Comparison of ENCODE assay signal across 37 cellular contexts in genomic region chr5:170020423-170020822, GRCh38. TPM values are rescaled to one million over a fixed set of nuclear protein-coding genes. Genes with fewer than 3 reads are reported as not detected.
"Had no signal": no experiment of that assay in that cellular context is flagged by ENCODE, and none has a peak within 500 bp of the region (broad histone marks: within the 10 kb centered on the region; RNA-seq: fewer than 3 reads in every experiment).

No MANE protein-coding gene starts in this region.

- H3K4me3 ChIP-seq: adrenal gland, body of pancreas, breast epithelium had no signal

- H3K27me3 ChIP-seq: adrenal gland, body of pancreas, brain microvascular endothelial cell had no signal

- DNase-seq: activated B cell treated with CpG ODN at 0.5 μM for 24 hours; activated CD4-positive, alpha-beta memory T cell treated with anti-CD3 and anti-CD28 coated beads for 36 hours; activated CD4-positive, alpha-beta T cell treated with anti-CD3 and anti-CD28 coated beads for 4 hours; activated CD4-positive, alpha-beta T cell treated with anti-CD3 and anti-CD28 coated beads, Interleukin-2, amount 10 ng/mL, durations not matched to agents 24 days and 14 days; activated CD4-positive, alpha-beta T cell treated with anti-CD3 and anti-CD28 coated beads, Interleukin-2, amount 50 U/mL, for 1 hour; activated CD4-positive, alpha-beta T cell treated with anti-CD3 and anti-CD28 coated beads, Interleukin-2, amount 50 U/mL, for 4 hours; activated CD4-positive, CD25-positive, alpha-beta regulatory T cell treated with anti-CD3 and anti-CD28 coated beads, Interleukin-2, amount 50 U/mL, for 72 hours; activated CD8-positive, alpha-beta memory T cell treated with anti-CD3 and anti-CD28 coated beads, Interleukin-2, amount 50 U/mL, for 4 hours; activated CD8-positive, alpha-beta T cell treated with anti-CD3 and anti-CD28 coated beads for 36 hours; activated effector memory CD4-positive, alpha-beta T cell treated with anti-CD3 and anti-CD28 coated beads, Interleukin-2, amount 50 U/mL, for 16 hours; activated gamma-delta T cell treated with Interleukin-2 at 50 U/mL for 16 hours; activated naive CD4-positive, alpha-beta T cell; activated naive CD4-positive, alpha-beta T cell treated with anti-CD3 and anti-CD28 coated beads for 36 hours; activated naive CD4-positive, alpha-beta T cell treated with anti-CD3 and anti-CD28 coated beads, Interleukin-2, amount 50 U/mL, for 16 hours; activated naive CD8-positive, alpha-beta T cell treated with anti-CD3 and anti-CD28 coated beads for 36 hours; activated T-cell treated with anti-CD3 and anti-CD28 coated beads for 4 hours; activated T-cell treated with anti-CD3 and anti-CD28 coated beads, Interleukin-2, amount 50 U/mL, for 1 hour; activated T-cell treated with anti-CD3 and anti-CD28 coated beads, Interleukin-2, amount 50 U/mL, for 4 hours; activated T-cell treated with anti-CD3 and anti-CD28 coated beads, Interleukin-2, amount 50 U/mL, for 72 hours; adrenal gland; amniotic stem cell; aorta; body of pancreas; brain microvascular endothelial cell; central memory CD4-positive, alpha-beta T cell; T-helper 9 cell had no signal

- H3K4me3 Mint-ChIP-seq: activated B cell treated with CpG ODN at 0.5 μM for 24 hours; activated CD4-positive, alpha-beta memory T cell treated with anti-CD3 and anti-CD28 coated beads for 36 hours; activated CD4-positive, alpha-beta T cell treated with anti-CD3 and anti-CD28 coated beads, Interleukin-2, amount 10 ng/mL, durations not matched to agents 24 days and 14 days; activated CD8-positive, alpha-beta T cell treated with anti-CD3 and anti-CD28 coated beads for 36 hours; activated naive CD4-positive, alpha-beta T cell treated with anti-CD3 and anti-CD28 coated beads for 36 hours; activated naive CD8-positive, alpha-beta T cell treated with anti-CD3 and anti-CD28 coated beads for 36 hours; activated T-cell treated with anti-CD3 and anti-CD28 coated beads, Interleukin-2, amount 50 U/mL, for 4 hours; activated T-cell treated with anti-CD3 and anti-CD28 coated beads, Interleukin-2, amount 50 U/mL, for 72 hours; activated T-helper 1 cell treated with anti-CD3 and anti-CD28 coated beads, Interleukin-12 subunit alpha, Interleukin-12 subunit beta, Interleukin-2, Interleukin-4 antibody, amounts not matched to agents 30 ng/mL and 10 ng/mL and 1 ng/mL, durations not matched to agents 14 hours and 24 hours and 36 hours; activated T-helper 17 cell treated with anti-CD3 and anti-CD28 coated beads, Interleukin-2, amount 50 U/mL, for 72 hours had no signal

- H3K4me1 ChIP-seq: adrenal gland, body of pancreas, breast epithelium had no signal

- H3K27ac Mint-ChIP-seq: activated B cell treated with CpG ODN at 0.5 μM for 24 hours; activated CD4-positive, alpha-beta memory T cell treated with anti-CD3 and anti-CD28 coated beads for 36 hours; activated CD8-positive, alpha-beta T cell treated with anti-CD3 and anti-CD28 coated beads for 36 hours; activated naive CD4-positive, alpha-beta T cell treated with anti-CD3 and anti-CD28 coated beads for 36 hours; activated naive CD8-positive, alpha-beta T cell treated with anti-CD3 and anti-CD28 coated beads for 36 hours; activated T-cell treated with anti-CD3 and anti-CD28 coated beads, Interleukin-2, amount 50 U/mL, for 72 hours; activated T-helper 1 cell treated with anti-CD3 and anti-CD28 coated beads, Interleukin-12 subunit alpha, Interleukin-12 subunit beta, Interleukin-2, Interleukin-4 antibody, amounts not matched to agents 30 ng/mL and 10 ng/mL and 1 ng/mL, durations not matched to agents 14 hours and 24 hours and 36 hours; activated T-helper 17 cell treated with anti-CD3 and anti-CD28 coated beads, Interleukin-2, amount 50 U/mL, for 72 hours had no signal

- H3K9me3 ChIP-seq: adrenal gland, body of pancreas, breast epithelium had no signal

- FAIRE-seq: astrocyte, colon, TTC549 had no signal

- H3K27ac ChIP-seq: adrenal gland, body of pancreas, brain microvascular endothelial cell, breast epithelium, VCaP had no signal

- H3K27me3 Mint-ChIP-seq: activated B cell treated with CpG ODN at 0.5 μM for 24 hours; activated CD4-positive, alpha-beta memory T cell treated with anti-CD3 and anti-CD28 coated beads for 36 hours; activated CD4-positive, alpha-beta T cell treated with anti-CD3 and anti-CD28 coated beads, Interleukin-2, amount 10 ng/mL, durations not matched to agents 24 days and 14 days; activated CD8-positive, alpha-beta T cell treated with anti-CD3 and anti-CD28 coated beads for 36 hours; activated naive CD8-positive, alpha-beta T cell treated with anti-CD3 and anti-CD28 coated beads for 36 hours; activated T-helper 17 cell treated with anti-CD3 and anti-CD28 coated beads, Interleukin-2, amount 50 U/mL, for 72 hours had no signal

- ATAC-seq: activated CD8-positive, alpha-beta T cell treated with anti-CD3 and anti-CD28 coated beads for 36 hours; activated naive CD4-positive, alpha-beta T cell treated with anti-CD3 and anti-CD28 coated beads, Interleukin-2, amount 50 U/mL, for 72 hours; activated T-cell treated with anti-CD3 and anti-CD28 coated beads, Interleukin-2, amount 50 U/mL, for 4 hours; activated T-cell treated with anti-CD3 and anti-CD28 coated beads, Interleukin-2, amount 50 U/mL, for 72 hours; activated T-helper 17 cell treated with anti-CD3 and anti-CD28 coated beads, Interleukin-2, amount 50 U/mL, for 72 hours; body of pancreas had no signal

- H3K36me3 ChIP-seq: adrenal gland, brain microvascular endothelial cell, breast epithelium had no signal

- H3K9me3 Mint-ChIP-seq: activated B cell treated with CpG ODN at 0.5 μM for 24 hours; activated CD4-positive, alpha-beta memory T cell treated with anti-CD3 and anti-CD28 coated beads for 36 hours; activated CD4-positive, alpha-beta T cell treated with anti-CD3 and anti-CD28 coated beads, Interleukin-2, amount 10 ng/mL, durations not matched to agents 24 days and 14 days; activated CD8-positive, alpha-beta T cell treated with anti-CD3 and anti-CD28 coated beads for 36 hours; activated naive CD4-positive, alpha-beta T cell treated with anti-CD3 and anti-CD28 coated beads for 36 hours; activated naive CD4-positive, alpha-beta T cell treated with anti-CD3 and anti-CD28 coated beads, Interleukin-2, amount 50 U/mL, for 72 hours; activated naive CD8-positive, alpha-beta T cell treated with anti-CD3 and anti-CD28 coated beads for 36 hours; activated T-cell treated with anti-CD3 and anti-CD28 coated beads, Interleukin-2, amount 50 U/mL, for 4 hours; activated T-cell treated with anti-CD3 and anti-CD28 coated beads, Interleukin-2, amount 50 U/mL, for 72 hours; activated T-helper 1 cell treated with anti-CD3 and anti-CD28 coated beads, Interleukin-12 subunit alpha, Interleukin-12 subunit beta, Interleukin-2, Interleukin-4 antibody, amounts not matched to agents 30 ng/mL and 10 ng/mL and 1 ng/mL, durations not matched to agents 14 hours and 24 hours and 36 hours; activated T-helper 17 cell treated with anti-CD3 and anti-CD28 coated beads, Interleukin-2, amount 50 U/mL, for 72 hours had no signal

- H3K4me1 Mint-ChIP-seq: activated B cell treated with CpG ODN at 0.5 μM for 24 hours; activated CD4-positive, alpha-beta T cell treated with anti-CD3 and anti-CD28 coated beads, Interleukin-2, amount 10 ng/mL, durations not matched to agents 24 days and 14 days; activated naive CD8-positive, alpha-beta T cell treated with anti-CD3 and anti-CD28 coated beads for 36 hours had no signal

RNA-seq across cellular contexts. Expression of gene INSYN2B, which starts 40.1 kb away (rescaled TPM):
- total RNA-seq: activated B cell treated with CpG ODN at 0.5 μM for 24 hours; activated CD4-positive, alpha-beta memory T cell treated with anti-CD3 and anti-CD28 coated beads for 36 hours; activated CD4-positive, alpha-beta T cell treated with anti-CD3 and anti-CD28 coated beads, Interleukin-2, amount 10 ng/mL, durations not matched to agents 24 days and 14 days; activated CD8-positive, alpha-beta memory T cell treated with anti-CD3 and anti-CD28 coated beads for 36 hours; activated CD8-positive, alpha-beta T cell treated with anti-CD3 and anti-CD28 coated beads for 36 hours; activated naive CD4-positive, alpha-beta T cell treated with anti-CD3 and anti-CD28 coated beads for 36 hours; activated naive CD4-positive, alpha-beta T cell treated with anti-CD3 and anti-CD28 coated beads, Interleukin-2, amount 50 U/mL, for 72 hours; activated naive CD8-positive, alpha-beta T cell treated with anti-CD3 and anti-CD28 coated beads for 36 hours; activated T-cell treated with anti-CD3 and anti-CD28 coated beads, Interleukin-2, amount 50 U/mL, for 4 hours; activated T-cell treated with anti-CD3 and anti-CD28 coated beads, Interleukin-2, amount 50 U/mL, for 72 hours; activated T-helper 1 cell treated with anti-CD3 and anti-CD28 coated beads, Interleukin-12 subunit alpha, Interleukin-12 subunit beta, Interleukin-2, Interleukin-4 antibody, amounts not matched to agents 30 ng/mL and 10 ng/mL and 1 ng/mL, durations not matched to agents 14 hours and 24 hours and 36 hours; activated T-helper 17 cell treated with anti-CD3 and anti-CD28 coated beads, Interleukin-2, amount 50 U/mL, for 72 hours; body of pancreas; cardiac septum; T-helper 2 cell treated with Interferon-gamma antibody and Interleukin-4, amounts not matched to agents 100 ng/mL and 5 ng/mL, for 36 hours had no signal
- polyA plus RNA-seq: aorta had no signal
